Comparison of ENCODE assay signal across 1 cellular context in the genomic region with DNA sequence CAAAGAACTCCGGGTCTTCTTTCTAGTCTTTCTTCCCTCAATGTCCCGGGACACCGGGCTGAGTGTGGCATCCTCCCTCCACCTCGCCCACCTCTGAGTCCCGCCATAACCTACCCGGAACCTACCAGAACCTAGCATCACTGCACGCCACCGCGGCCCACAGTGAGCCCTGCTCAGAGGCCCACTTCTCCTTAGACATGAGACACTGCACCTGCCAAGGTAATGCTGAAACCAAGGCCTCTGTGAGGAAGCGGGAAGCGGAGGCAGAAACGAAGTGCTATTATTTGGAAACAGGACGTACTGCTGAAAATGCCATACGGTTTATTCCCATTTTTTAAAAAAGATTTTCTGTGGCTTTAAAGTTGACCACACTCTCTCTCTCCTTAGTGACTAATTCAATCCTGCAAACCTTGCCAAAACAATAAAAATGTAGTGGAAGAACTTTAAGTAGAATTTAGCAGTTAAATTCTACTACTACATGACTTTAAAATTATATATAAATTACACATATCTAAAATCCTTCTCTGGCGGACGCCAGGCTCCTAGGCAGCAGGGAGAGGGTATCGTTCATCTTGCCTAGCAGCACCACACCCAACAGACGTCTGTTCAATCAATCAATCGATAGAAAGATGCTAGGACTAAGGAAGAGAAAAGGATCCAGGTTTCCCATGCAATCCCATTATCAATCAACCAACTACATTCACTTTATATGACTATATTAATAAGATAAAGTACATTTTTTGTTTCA.
TF ChIP-seq lines count a peak whose summit lies in the region.

No MANE protein-coding gene starts in this region.

TF ChIP-seq in HepG2, 621 proteins besides CTCF, POLR2A, EP300 and RAD21:
- TF ChIP-seq HOXD1 (CRISPR knock-in tag; IDR thresholded peaks at IDR 0.05) (no peak), SNAI1 (CRISPR knock-in tag; IDR thresholded peaks at IDR 0.05; ENCODE audit: borderline replicate concordance) (no peak), ZNF337 (CRISPR knock-in tag; IDR thresholded peaks at IDR 0.05; ENCODE audit: borderline replicate concordance, low read depth) (no peak), ZNF350 (CRISPR knock-in tag; IDR thresholded peaks at IDR 0.05; ENCODE audit: borderline replicate concordance, low read depth) (no peak), U2AF2 (IDR thresholded peaks at IDR 0.05; ENCODE audit: low read depth, low read length) (no peak), MAFF (IDR thresholded peaks at IDR 0.05; ENCODE audit: low read depth, low read length) (no peak), REL (CRISPR knock-in tag; conservative IDR thresholded peaks at IDR 0.05) (no peak), ZNF10 (CRISPR knock-in tag; IDR thresholded peaks at IDR 0.05; ENCODE audit: borderline replicate concordance, low read depth) (no peak), ZBTB20 (CRISPR knock-in tag; IDR thresholded peaks at IDR 0.05; ENCODE audit: borderline replicate concordance, low read depth) (no peak)
- TF ChIP-seq, protein P1, sequence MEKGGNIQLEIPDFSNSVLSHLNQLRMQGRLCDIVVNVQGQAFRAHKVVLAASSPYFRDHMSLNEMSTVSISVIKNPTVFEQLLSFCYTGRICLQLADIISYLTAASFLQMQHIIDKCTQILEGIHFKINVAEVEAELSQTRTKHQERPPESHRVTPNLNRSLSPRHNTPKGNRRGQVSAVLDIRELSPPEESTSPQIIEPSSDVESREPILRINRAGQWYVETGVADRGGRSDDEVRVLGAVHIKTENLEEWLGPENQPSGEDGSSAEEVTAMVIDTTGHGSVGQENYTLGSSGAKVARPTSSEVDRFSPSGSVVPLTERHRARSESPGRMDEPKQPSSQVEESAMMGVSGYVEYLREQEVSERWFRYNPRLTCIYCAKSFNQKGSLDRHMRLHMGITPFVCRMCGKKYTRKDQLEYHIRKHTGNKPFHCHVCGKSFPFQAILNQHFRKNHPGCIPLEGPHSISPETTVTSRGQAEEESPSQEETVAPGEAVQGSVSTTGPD (CRISPR knock-in tag; IDR thresholded peaks at IDR 0.05) = no peak
